15 cellular contexts compared by ENCODE assay signal in the genomic region with DNA sequence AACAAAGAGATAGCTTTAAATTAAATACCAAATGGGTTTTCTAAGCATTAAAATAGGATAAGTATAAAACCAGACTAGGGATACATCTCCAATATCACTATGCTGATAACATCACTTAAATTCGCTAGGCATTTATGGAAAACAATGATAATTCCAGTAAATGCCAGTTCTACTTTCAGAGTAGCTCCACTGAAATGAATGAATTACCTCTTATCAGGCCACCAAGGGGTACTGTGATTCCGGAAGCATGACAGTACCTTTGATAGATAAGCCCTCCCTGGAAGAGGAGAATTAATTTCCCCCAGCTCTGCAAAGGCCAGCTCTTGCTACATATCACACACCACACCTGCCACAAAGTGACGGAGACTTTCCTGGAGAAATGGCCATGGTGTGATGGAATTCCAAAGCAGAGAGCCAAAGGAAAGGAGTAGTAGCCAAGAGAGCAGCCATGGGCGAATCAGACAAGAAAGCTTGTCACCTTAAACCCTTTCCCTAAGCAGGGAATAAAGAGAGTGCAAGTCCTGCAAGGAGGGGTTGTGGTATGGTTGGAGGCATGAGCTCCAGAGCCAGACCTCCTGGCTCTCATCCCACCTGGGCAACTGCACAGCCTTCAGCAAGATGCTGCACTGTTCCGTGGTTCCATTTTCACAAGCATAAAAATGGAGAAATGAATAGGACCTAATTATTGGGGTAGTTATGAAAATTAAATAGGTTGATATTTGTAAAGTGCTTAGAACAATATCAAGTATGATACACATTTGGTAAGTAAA.
"Had no signal": no experiment of that assay in that cellular context is flagged by ENCODE, and none has a peak within 500 bp of the region (broad histone marks: within the 10 kb centered on the region; RNA-seq: fewer than 3 reads in every experiment).

No MANE protein-coding gene starts in this region.

- H3K27me3 ChIP-seq: tibial artery, uterus had no signal

- H3K9me3 ChIP-seq: tibial artery, uterus had no signal

- H3K27ac Mint-ChIP-seq: activated naive CD4-positive, alpha-beta T cell treated with anti-CD3 and anti-CD28 coated beads, Interleukin-2, amount 10 ng/mL, durations not matched to agents 7 days and 5 days; activated T-helper 2 cell treated with anti-CD3 and anti-CD28 coated beads, Interferon-gamma antibody, Interleukin-2, Interleukin-4, amounts not matched to agents 10 μg/mL and 5 μg/mL and 100 μg/mL, durations not matched to agents 14 hours and 24 hours and 36 hours; natural killer cell treated with Interleukin-12 subunit alpha and Interleukin-12 subunit beta and Interleukin-15 and Interleukin-18, amount 100 ng/mL, for 72 hours had no signal

- H3K9me3 Mint-ChIP-seq: activated naive CD4-positive, alpha-beta T cell treated with anti-CD3 and anti-CD28 coated beads, Interleukin-2, amount 10 ng/mL, durations not matched to agents 7 days and 5 days; activated T-helper 2 cell treated with anti-CD3 and anti-CD28 coated beads, Interferon-gamma antibody, Interleukin-2, Interleukin-4, amounts not matched to agents 10 μg/mL and 5 μg/mL and 100 μg/mL, durations not matched to agents 14 hours and 24 hours and 36 hours had no signal

- H3K36me3 Mint-ChIP-seq: activated naive CD4-positive, alpha-beta T cell treated with anti-CD3 and anti-CD28 coated beads, Interleukin-2, amount 10 ng/mL, durations not matched to agents 7 days and 5 days; natural killer cell treated with Interleukin-12 subunit alpha and Interleukin-12 subunit beta and Interleukin-15 and Interleukin-18, amount 100 ng/mL, for 72 hours had no signal

- H3K27ac ChIP-seq: tibial artery, uterus had no signal

- H3K4me1 Mint-ChIP-seq: activated naive CD4-positive, alpha-beta T cell treated with anti-CD3 and anti-CD28 coated beads, Interleukin-2, amount 10 ng/mL, durations not matched to agents 7 days and 5 days had no signal

- H3K4me3 Mint-ChIP-seq: activated naive CD4-positive, alpha-beta T cell treated with anti-CD3 and anti-CD28 coated beads, Interleukin-2, amount 10 ng/mL, durations not matched to agents 7 days and 5 days; natural killer cell treated with Interleukin-12 subunit alpha and Interleukin-12 subunit beta and Interleukin-15 and Interleukin-18, amount 100 ng/mL, for 72 hours had no signal

- DNase-seq: activated CD4-positive, alpha-beta T cell treated with anti-CD3 and anti-CD28 coated beads for 1 hour; activated CD4-positive, alpha-beta T cell treated with anti-CD3 and anti-CD28 coated beads, Interleukin-2, amount 50 U/mL, for 48 hours; activated naive CD4-positive, alpha-beta T cell treated with anti-CD3 and anti-CD28 coated beads, Interleukin-2, amount 10 ng/mL, durations not matched to agents 7 days and 5 days; activated T-cell treated with anti-CD3 and anti-CD28 coated beads, Interleukin-2, amount 50 U/mL, for 1 hour; hippocampal formation; mesenchymal stem cell; retina; stimulated activated CD4-positive, alpha-beta T cell treated with anti-CD3 and anti-CD28 coated beads, Interleukin-15, amount 100 ng/mL, for 24 hours; stimulated activated CD4-positive, alpha-beta T cell treated with anti-CD3 and anti-CD28 coated beads, Interleukin-4, amount 100 ng/mL, for 1 hour; stimulated activated naive CD4-positive, alpha-beta T cell; tibial artery; uterus had no signal

- H3K4me1 ChIP-seq: uterus had no signal

- H3K36me3 ChIP-seq: tibial artery, uterus had no signal

- H3K4me3 ChIP-seq: tibial artery, uterus had no signal

- H3K27me3 Mint-ChIP-seq: activated naive CD4-positive, alpha-beta T cell treated with anti-CD3 and anti-CD28 coated beads, Interleukin-2, amount 10 ng/mL, durations not matched to agents 7 days and 5 days; natural killer cell treated with Interleukin-12 subunit alpha and Interleukin-12 subunit beta and Interleukin-15 and Interleukin-18, amount 100 ng/mL, for 72 hours had no signal

- ATAC-seq: esophagus mucosa; natural killer cell treated with Interleukin-12 subunit alpha and Interleukin-12 subunit beta and Interleukin-15 and Interleukin-18, amount 100 ng/mL, for 72 hours had no signal
